Comparison of ENCODE assay signal across 21 cellular contexts in the genomic region with DNA sequence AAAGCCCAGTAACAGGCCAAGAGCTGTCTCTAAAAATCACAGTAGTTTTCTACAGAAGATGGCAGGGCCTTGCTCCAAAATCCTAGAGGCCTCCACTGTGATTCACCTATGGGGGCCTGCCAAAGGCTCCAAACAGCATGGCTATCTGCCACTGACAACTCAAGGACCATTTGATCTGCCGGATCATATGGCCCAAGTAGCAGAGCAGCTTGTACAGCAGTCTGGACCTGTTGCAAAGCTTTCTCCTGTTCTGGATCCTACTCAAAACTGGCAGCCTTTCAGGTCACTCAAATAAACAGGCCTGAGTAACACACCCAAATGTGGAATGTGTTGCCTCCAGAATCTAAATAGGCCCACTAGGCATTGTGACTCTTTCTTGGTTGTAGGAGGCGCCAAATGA.
"Had no signal": no experiment of that assay in that cellular context is flagged by ENCODE, and none has a peak within 500 bp of the region (broad histone marks: within the 10 kb centered on the region; RNA-seq: fewer than 3 reads in every experiment).

No MANE protein-coding gene starts in this region.

- H3K9me3 ChIP-seq: adrenal gland, ascending aorta, gastroesophageal sphincter, heart left ventricle, mucosa of descending colon, suprapubic skin, tibial nerve had no signal

- H3K27me3 ChIP-seq: adrenal gland, ascending aorta, gastroesophageal sphincter, heart left ventricle, suprapubic skin, tibial nerve had no signal

- H3K36me3 ChIP-seq: adrenal gland, ascending aorta, gastroesophageal sphincter, heart left ventricle, suprapubic skin, tibial nerve had no signal

- H3K4me1 ChIP-seq: adrenal gland, ascending aorta, gastroesophageal sphincter, heart left ventricle, suprapubic skin, tibial nerve had no signal

- DNase-seq: activated CD4-positive, alpha-beta T cell treated with anti-CD3 and anti-CD28 coated beads, Interleukin-2, amount 10 ng/mL, durations not matched to agents 7 days and 5 days; activated CD4-positive, CD25-positive, alpha-beta regulatory T cell treated with anti-CD3 and anti-CD28 coated beads, Interleukin-2, amount 50 U/mL, for 72 hours; activated T-cell treated with anti-CD3 and anti-CD28 coated beads, Interleukin-2, amount 50 U/mL, for 24 hours; adrenal gland; cortex of kidney; endodermal cell; heart left ventricle; islet precursor cell; left cardiac atrium; mesenchymal stem cell; mucosa of descending colon; naive thymus-derived CD4-positive, alpha-beta T cell; stimulated activated CD4-positive, alpha-beta T cell treated with anti-CD3 and anti-CD28 coated beads, Interleukin-4, amount 100 ng/mL, for 4 hours; stimulated activated naive CD8-positive, alpha-beta T cell treated with anti-CD3 and anti-CD28 coated beads, Interleukin-15, amount 100 ng/mL, for 72 hours; T-cell had no signal

- H3K27ac ChIP-seq: adrenal gland, ascending aorta, epithelial cell of prostate, gastroesophageal sphincter, heart left ventricle, suprapubic skin, tibial nerve, VCaP had no signal

- H3K4me3 ChIP-seq: adrenal gland, ascending aorta, gastroesophageal sphincter, heart left ventricle, mucosa of descending colon, suprapubic skin, tibial nerve had no signal
